8 cellular contexts compared by ENCODE assay signal in the genomic region with DNA sequence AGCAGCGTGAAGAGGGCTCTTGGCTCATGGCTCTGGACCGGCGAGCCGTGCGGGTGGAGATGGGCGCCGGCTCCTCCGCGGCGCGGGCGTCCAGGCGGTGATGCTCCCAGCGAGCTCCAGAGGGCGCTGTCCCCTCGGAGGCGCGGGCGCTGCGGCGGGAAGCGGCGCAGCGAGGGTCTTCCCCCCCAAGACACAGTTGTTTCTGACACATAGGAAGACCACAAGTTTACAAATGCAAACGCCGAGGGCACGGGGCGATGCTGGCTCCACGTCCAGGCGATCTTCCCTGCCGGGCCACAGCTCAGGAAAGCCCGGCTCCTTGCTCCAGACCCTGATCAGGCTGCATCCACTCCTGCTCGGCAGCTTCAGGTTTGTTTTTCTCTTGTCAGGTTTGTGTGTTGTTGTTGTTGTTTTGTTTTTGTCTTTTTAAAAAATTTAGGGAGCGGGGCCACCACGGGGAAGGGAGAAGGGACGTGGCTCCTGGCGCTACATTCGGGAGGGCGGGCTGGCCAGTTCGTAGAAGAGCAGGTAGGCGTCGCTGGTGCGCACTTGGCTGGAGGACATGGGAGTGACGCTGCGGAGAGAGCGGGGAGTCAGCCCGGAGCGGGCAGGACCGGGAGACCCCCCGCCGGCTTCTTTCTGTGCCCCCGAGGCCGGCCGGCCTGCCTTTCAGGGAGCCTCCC. TPM values are rescaled to one million over a fixed set of nuclear protein-coding genes. Genes with fewer than 3 reads are reported as not detected.
DNase-seq lines count a peak whose midpoint lies in the region; ATAC-seq and TF ChIP-seq lines count a peak whose summit lies in the region.

No MANE protein-coding gene starts in this region.

- no peaks in the 10 kb centered on the region for H3K36me3 Mint-ChIP-seq in endothelial cell (ENCODE audit: low read depth, unreplicated experiment)

- no peaks in the 10 kb centered on the region for H3K9me3 Mint-ChIP-seq in endothelial cell (ENCODE audit: unreplicated experiment)

- peaks cover 4% of the 10 kb centered on the region for H3K27me3 Mint-ChIP-seq in endothelial cell (ENCODE audit: unreplicated experiment)

- DNase-seq in EL (peak; percentile 72), NCI-H526 treated with DMSO at 0.1 percent for 48 hours (lab: John Stamatoyannopoulos, UW) (peak; percentile 64), endothelial cell (ENCODE audit: low spot score) (peak; percentile 79), midbrain (lab: John Stamatoyannopoulos, UW) (peak; percentile 59), OCI-M2 (lab: John Stamatoyannopoulos, UW; ENCODE audit: unreplicated experiment) (no peak)
- peak; percentile 89 for DNase-seq in activated CD8-positive, alpha-beta memory T cell treated with anti-CD3 and anti-CD28 coated beads, Interleukin-2, amount 50 U/mL, for 48 hours
- DNase-seq in stimulated activated CD8-positive, alpha-beta memory T cell treated with anti-CD3 and anti-CD28 coated beads, Interleukin-4, amount 100 ng/mL, for 24 hours (ENCODE audit: low read depth) = peak; percentile 48

- H3K4me1 Mint-ChIP-seq in endothelial cell (ENCODE audit: unreplicated experiment) = peaks cover 11% of the 10 kb centered on the region

- H3K4me3 Mint-ChIP-seq in endothelial cell (ENCODE audit: unreplicated experiment) = peak overlapping the region; percentile 81

- peak; percentile 53 for ATAC-seq in HG02623 (IDR thresholded peaks at IDR 0.05; ENCODE audit: unreplicated experiment)

- peak; percentile 97 for TF ChIP-seq CTCF in endothelial cell (IDR thresholded peaks at IDR 0.05; ENCODE audit: unreplicated experiment)

- no peak overlapping the region for H3K27ac Mint-ChIP-seq in endothelial cell (ENCODE audit: unreplicated experiment)

RNA-seq across cellular contexts. Expression of a gene that starts 10.0 kb away (rescaled TPM):
- total RNA-seq in endothelial cell (ENCODE audit: unreplicated experiment) = 0.13 TPM

RNA-seq across cellular contexts. Expression of a gene that starts 15.8 kb away (rescaled TPM):
- total RNA-seq in endothelial cell (ENCODE audit: unreplicated experiment) = 26.0 TPM

RNA-seq across cellular contexts. Expression of a gene that starts 22.2 kb away (rescaled TPM):
- 31.5 TPM for total RNA-seq in endothelial cell (ENCODE audit: unreplicated experiment)

RNA-seq across cellular contexts. Expression of a gene that starts 25.0 kb away (rescaled TPM):
- total RNA-seq in endothelial cell (ENCODE audit: unreplicated experiment) = 1.5 TPM

RNA-seq across cellular contexts. Expression of a gene that starts 39.6 kb away (rescaled TPM):
- 78.3 TPM for total RNA-seq in endothelial cell (ENCODE audit: unreplicated experiment)
